16 cellular contexts compared by ENCODE assay signal in genomic region chr20:59184880-59185447, GRCh38. TPM values are rescaled to one million over a fixed set of nuclear protein-coding genes. Genes with fewer than 3 reads are reported as not detected.
A peak's percentile ranks its signal among the peaks of the same experiment; 100 is the strongest.
DNase-seq lines count a peak whose midpoint lies in the region; ATAC-seq and TF ChIP-seq lines count a peak whose summit lies in the region.
"Had no signal": no experiment of that assay in that cellular context is flagged by ENCODE, and none has a peak within 500 bp of the region (broad histone marks: within the 10 kb centered on the region; RNA-seq: fewer than 3 reads in every experiment).

No MANE protein-coding gene starts in this region.

- ATAC-seq in lower lobe of right lung (no peak), GM21529 (IDR thresholded peaks at IDR 0.05; ENCODE audit: unreplicated experiment) (no peak)
- ATAC-seq: activated CD4-positive, CD25-positive, alpha-beta regulatory T cell treated with anti-CD3 and anti-CD28 coated beads, Interleukin-2, amount 50 U/mL, for 24 hours; sciatic nerve had no signal

- H3K4me1 ChIP-seq in esophagus muscularis mucosa (no peaks in the 10 kb centered on the region), lower lobe of right lung (no peaks in the 10 kb centered on the region)
- H3K4me1 ChIP-seq: Caco-2 had no signal

- H3K36me3 ChIP-seq in esophagus muscularis mucosa: no peaks in the 10 kb centered on the region
- H3K36me3 ChIP-seq in lower lobe of right lung: no peaks in the 10 kb centered on the region
- H3K36me3 ChIP-seq: cardiac muscle cell, left ventricle myocardium inferior had no signal

- H3K27ac ChIP-seq in esophagus muscularis mucosa (replicated peaks in 1 of 4) (no peak overlapping the region), lower lobe of right lung (no peak overlapping the region)
- H3K27ac ChIP-seq: cardiac muscle cell, left ventricle myocardium inferior had no signal

- TF ChIP-seq CTCF in esophagus muscularis mucosa (IDR thresholded peaks at IDR 0.05): no peak
- no peak for TF ChIP-seq CTCF in lower lobe of right lung (IDR thresholded peaks at IDR 0.05)

- H3K4me3 ChIP-seq in esophagus muscularis mucosa: no peak overlapping the region
- no peak overlapping the region for H3K4me3 ChIP-seq in lower lobe of right lung
- H3K4me3 ChIP-seq: cardiac muscle cell, left ventricle myocardium inferior had no signal

- intact Hi-C loops in esophagus muscularis mucosa (cut with DNase I): no loop called here
- intact Hi-C loops in lower lobe of right lung (cut with DNase I): no loop called here

- TF ChIP-seq EP300 in esophagus muscularis mucosa (IDR thresholded peaks at IDR 0.05): no peak

- H3K9me3 ChIP-seq in esophagus muscularis mucosa (peaks cover 0 to 8% (median 0%) of the 10 kb centered on the region in 4 donors), lower lobe of right lung (no peaks in the 10 kb centered on the region)
- H3K9me3 ChIP-seq: Caco-2 had no signal

- WGBS in esophagus muscularis mucosa: 74% methylated on average over 16 of the region's 16 CpGs

- H3K27me3 ChIP-seq in esophagus muscularis mucosa: peaks cover 0 to 20% (median 0%) of the 10 kb centered on the region in 4 donors
- no peaks in the 10 kb centered on the region for H3K27me3 ChIP-seq in lower lobe of right lung (ENCODE audit: low read depth)

- DNase-seq in stimulated activated CD4-positive, alpha-beta T cell treated with anti-CD3 and anti-CD28 coated beads, Interleukin-15, amount 100 ng/mL, for 24 hours: peak; percentile 45
- DNase-seq in stimulated activated CD4-positive, alpha-beta T cell treated with anti-CD3 and anti-CD28 coated beads, Interleukin-12 subunit alpha, Interleukin-12 subunit beta, amount 100 ng/mL, for 4 hours: no peak
- peak; percentile 20 for DNase-seq in NCI-H2171 treated with DMSO at 0.1 percent for 48 hours (lab: John Stamatoyannopoulos, UW)
- peak; percentile 72 for DNase-seq in esophagus muscularis mucosa (ENCODE audit: extremely low spot score)
- DNase-seq in lower lobe of right lung: no peak
- no peak for DNase-seq in iPS-NIHi11 (ENCODE audit: low spot score)
- DNase-seq: Caco-2, KG1, left ventricle myocardium inferior, NCI-H1105, NCI-H524 had no signal

- no peak for TF ChIP-seq POLR2A in esophagus muscularis mucosa (IDR thresholded peaks at IDR 0.05; ENCODE audit: low read depth)

RNA-seq across cellular contexts. Expression of gene ZNF831, which starts 21.3 kb away (rescaled TPM):
- 1 to 10 TPM in 1 of 4 donors, under 1 TPM in 3; 0.34 to 1.3 (median 0.56) TPM for total RNA-seq in esophagus muscularis mucosa
- 1.0 TPM for total RNA-seq in lower lobe of right lung
- total RNA-seq: Caco-2, cardiac muscle cell, osteocyte had no signal

Comparison
In these comparisons a context has a peak if more than half of its experiments do, and no peak if none do; other contexts are left out.
1. DNase-seq: peak in stimulated activated CD4-positive, alpha-beta T cell treated with anti-CD3 and anti-CD28 coated beads, Interleukin-15, amount 100 ng/mL, for 24 hours (single experiment), NCI-H2171 treated with DMSO at 0.1 percent for 48 hours (single experiment) and esophagus muscularis mucosa (single experiment); none in stimulated activated CD4-positive, alpha-beta T cell treated with anti-CD3 and anti-CD28 coated beads, Interleukin-12 subunit alpha, Interleukin-12 subunit beta, amount 100 ng/mL, for 4 hours (single experiment), lower lobe of right lung (single experiment) and iPS-NIHi11 (single experiment).